In the genomic region with DNA sequence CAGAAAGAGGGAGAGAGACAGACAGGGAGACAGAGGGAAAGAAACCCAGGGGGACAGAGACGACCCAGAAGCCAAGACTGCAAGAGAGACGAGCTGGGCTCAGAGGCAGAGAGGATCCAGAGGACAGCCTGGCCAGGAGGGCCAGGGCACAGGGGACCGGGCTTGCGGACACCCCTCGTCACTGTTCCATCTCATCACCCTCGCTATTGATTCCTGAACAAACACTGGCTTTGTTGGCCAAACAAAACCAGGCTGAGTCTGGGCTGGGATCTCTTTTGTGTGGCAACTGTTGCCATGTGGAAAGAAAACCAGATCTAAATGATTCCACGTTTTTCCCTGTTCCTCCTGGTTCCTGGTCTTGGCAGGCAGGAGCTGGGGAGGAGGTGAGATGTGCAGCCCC, we compare ENCODE assay signal across 12 cellular contexts.
DNase-seq lines count a peak whose midpoint lies in the region; ATAC-seq, FAIRE-seq and TF ChIP-seq lines count a peak whose summit lies in the region.
"Had no signal": no experiment of that assay in that cellular context is flagged by ENCODE, and none has a peak within 500 bp of the region (broad histone marks: within the 10 kb centered on the region; RNA-seq: fewer than 3 reads in every experiment).

No MANE protein-coding gene starts in this region.

- H3K4me2 ChIP-seq in PC-3 (ENCODE audit: low read length), result no peak overlapping the region

- H3K9me3 ChIP-seq in PC-3 (ENCODE audit: low read length), result no peaks in the 10 kb centered on the region
- no peaks in the 10 kb centered on the region for H3K9me3 ChIP-seq in pancreas

- H3K27ac ChIP-seq in PC-3 (ENCODE audit: low read length) (peak overlapping the region; percentile 34; the same call in 1 of the 2 replicates), pancreas (no peak overlapping the region)
- H3K27ac ChIP-seq: parathyroid adenoma had no signal

- H3K9me2 ChIP-seq in PC-3 (replicated peaks; ENCODE audit: low read length), result no peaks in the 10 kb centered on the region

- H3K36me3 ChIP-seq in PC-3 (ENCODE audit: low read depth, low read length) (no peaks in the 10 kb centered on the region), pancreas (no peaks in the 10 kb centered on the region)

- no peaks in the 10 kb centered on the region for H4K20me1 ChIP-seq in PC-3 (ENCODE audit: low read length)

- no peaks in the 10 kb centered on the region for H3F3A ChIP-seq in PC-3 (ENCODE audit: low read length, unreplicated experiment)

- no TSS peak for BruUV-seq in PC-3 (replicated peaks; lab: Mats Ljungman, UMichigan)

- no peak for ATAC-seq in PC-3
- ATAC-seq in pancreas, result peak; percentile 59 to 69 (median 68)
- no peak for ATAC-seq in HG03196 (IDR thresholded peaks at IDR 0.05; ENCODE audit: unreplicated experiment)

- POLR2A ChIA-PET in PC-3 (lab: Charles Lee; ENCODE audit: unreplicated experiment), result interaction anchor here (0.6 kb wide), 1 partner anchor 525 kb away, joined by 6 read pairs; no protein-coding TSS in a partner anchor

- no peak overlapping the region for H3K4me3 ChIP-seq in PC-3 (ENCODE audit: low read length)
- H3K4me3 ChIP-seq in fibroblast of the aortic adventitia (ENCODE audit: low read depth, low read length), result no peak overlapping the region
- no peak overlapping the region for H3K4me3 ChIP-seq in pancreas

- intact Hi-C loops in PC-3 (cut with micrococcal nuclease), result no loop called here
- intact Hi-C loops in pancreas (cut with DNase I), result no loop called here

- H3K27me3 ChIP-seq in PC-3 (ENCODE audit: low read length), result no peaks in the 10 kb centered on the region
- H3K27me3 ChIP-seq in pancreas, result no peaks in the 10 kb centered on the region

- 18 to 33% methylated on average over 7 of the region's 7 CpGs for WGBS in pancreas, 2 donors

- no peaks in the 10 kb centered on the region for H3K79me2 ChIP-seq in PC-3 (ENCODE audit: low read length)
- H3K79me2 ChIP-seq: parathyroid adenoma had no signal

- H2AFZ ChIP-seq in PC-3 (ENCODE audit: low read length), result no peak overlapping the region
- H2AFZ ChIP-seq: parathyroid adenoma had no signal

- no peak for FAIRE-seq in pancreas (lab: Jason Lieb, UNC)
- FAIRE-seq: GM19239 had no signal

- TF ChIP-seq CTCF in PC-3 (conservative IDR thresholded peaks at IDR 0.05; ENCODE audit: low read depth, low read length) (no peak), fibroblast of the aortic adventitia (IDR thresholded peaks at IDR 0.05; ENCODE audit: insufficient read depth, low read length) (no peak), pancreas (IDR thresholded peaks at IDR 0.05) (no peak)

- peak; percentile 44 for DNase-seq in DMS153 treated with DMSO at 0.1 percent for 48 hours (lab: John Stamatoyannopoulos, UW; ENCODE audit: unreplicated experiment)
- no peak for DNase-seq in PC-3
- peak; percentile 28 for DNase-seq in fibroblast of the aortic adventitia (ENCODE audit: low read depth)
- DNase-seq in pancreas, result peak in 1 of 6 donors; percentile 19
- DNase-seq in NCI-H2196 (lab: John Stamatoyannopoulos, UW; ENCODE audit: unreplicated experiment), result no peak
- no peak for DNase-seq in stimulated activated CD4-positive, alpha-beta T cell treated with anti-CD3 and anti-CD28 coated beads, Interleukin-1b, Interleukin-23, amount 100 ng/mL, for 48 hours
- no peak for DNase-seq in amniotic stem cell (lab: John Stamatoyannopoulos, UW)
- DNase-seq: activated B cell treated with CpG ODN at 0.5 μM for 24 hours, activated gamma-delta T cell had no signal

- no peak overlapping the region for H3K9ac ChIP-seq in PC-3 (ENCODE audit: low read length)
- H3K9ac ChIP-seq: parathyroid adenoma had no signal

- peaks cover 23% of the 10 kb centered on the region for H3K4me1 ChIP-seq in PC-3 (ENCODE audit: insufficient read depth, low read length)
- no peaks in the 10 kb centered on the region for H3K4me1 ChIP-seq in pancreas
- H3K4me1 ChIP-seq: parathyroid adenoma had no signal

- CTCF ChIA-PET in PC-3 (lab: Charles Lee), result no interaction called here

Comparison
In these comparisons a context has a peak if more than half of its experiments do, and no peak if none do; other contexts are left out.
1. DNase-seq: peak in DMS153 treated with DMSO at 0.1 percent for 48 hours (single experiment) and fibroblast of the aortic adventitia (single experiment); none in PC-3 (single experiment), NCI-H2196 (single experiment), stimulated activated CD4-positive, alpha-beta T cell treated with anti-CD3 and anti-CD28 coated beads, Interleukin-1b, Interleukin-23, amount 100 ng/mL, for 48 hours (single experiment) and amniotic stem cell (single experiment).
2. ATAC-seq: peak in pancreas (4 of 4); none in PC-3 (single experiment) and HG03196 (single experiment).